Comparison of ENCODE assay signal across 8 cellular contexts in the genomic region with DNA sequence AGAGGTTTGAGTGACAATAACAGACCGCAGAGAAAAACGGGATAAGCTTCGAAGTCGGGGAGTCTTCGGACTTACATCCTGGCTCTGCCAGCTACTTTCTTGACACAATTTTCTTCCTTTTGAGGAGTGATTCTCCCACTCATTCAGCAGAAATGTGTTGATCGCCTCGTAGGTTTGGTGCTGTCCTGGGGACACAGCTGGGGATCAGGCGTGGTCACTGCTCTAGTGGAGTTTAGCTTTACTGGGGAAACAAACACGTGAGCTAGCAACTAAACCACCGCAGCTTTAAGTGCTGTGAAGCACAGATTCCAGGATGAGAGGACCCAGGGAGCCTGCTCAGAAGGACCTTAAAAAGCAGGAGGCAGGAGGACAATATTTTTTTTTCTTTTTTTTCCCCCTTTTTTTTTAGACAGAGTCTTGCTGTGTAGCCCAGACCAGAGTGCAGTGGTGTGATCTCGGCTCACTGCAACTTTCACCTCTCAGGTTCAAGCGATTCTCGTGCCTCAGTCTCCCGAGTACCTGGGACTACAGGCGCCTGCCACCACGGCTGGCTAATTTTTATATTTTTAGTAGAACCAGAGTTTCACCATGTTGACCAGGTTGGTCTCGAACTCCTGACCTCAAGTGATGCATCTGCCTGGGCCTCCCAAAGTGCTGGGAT.
A peak's percentile ranks its signal among the peaks of the same experiment; 100 is the strongest.
DNase-seq lines count a peak whose midpoint lies in the region; ATAC-seq and TF ChIP-seq lines count a peak whose summit lies in the region.

No MANE protein-coding gene starts in this region.

- H3K9ac ChIP-seq in DND-41 (ENCODE audit: low read depth, low read length), result peak overlapping the region; percentile 83
- H3K9ac ChIP-seq in Loucy (ENCODE audit: low read depth, low read length, poor library complexity, severe bottlenecking), result peak overlapping the region; percentile 62
- peak overlapping the region; percentile 52 for H3K9ac ChIP-seq in mucosa of stomach (ENCODE audit: low read length)

- H3K4me1 ChIP-seq in DND-41 (ENCODE audit: insufficient read depth, low read length) (peaks cover 21% of the 10 kb centered on the region), Loucy (ENCODE audit: insufficient read depth, low read length, poor library complexity, severe bottlenecking) (peaks cover 9% of the 10 kb centered on the region), mucosa of stomach (ENCODE audit: control insufficient read depth, insufficient read depth, low read length) (peaks cover 13% of the 10 kb centered on the region)

- peak; percentile 6; the same call in 1 of the 3 replicates for ATAC-seq in DND-41 (ENCODE audit: insufficient read depth, low read depth)
- no peak for ATAC-seq in HG03280 (IDR thresholded peaks at IDR 0.05; ENCODE audit: unreplicated experiment)
- ATAC-seq in HG02763 (IDR thresholded peaks at IDR 0.05; ENCODE audit: unreplicated experiment), result no peak
- ATAC-seq in HG03196 (IDR thresholded peaks at IDR 0.05; ENCODE audit: unreplicated experiment), result no peak

- H4K20me1 ChIP-seq in DND-41 (ENCODE audit: insufficient read depth, low read length) (no peaks in the 10 kb centered on the region), Loucy (ENCODE audit: insufficient read depth, low read length, poor library complexity, severe bottlenecking) (no peaks in the 10 kb centered on the region)

- H3K4me3 Mint-ChIP-seq in dendritic cell treated with granulocyte-macrophage colony-stimulating factor and Interleukin-4, amounts not matched to agents 40 ng/mL and 50 ng/mL, for 4 days, result peak overlapping the region; percentile 84

- H3K27ac Mint-ChIP-seq in dendritic cell treated with granulocyte-macrophage colony-stimulating factor and Interleukin-4, amounts not matched to agents 40 ng/mL and 50 ng/mL, for 4 days, result peak overlapping the region; percentile 98

- no peaks in the 10 kb centered on the region for H3K27me3 Mint-ChIP-seq in dendritic cell treated with granulocyte-macrophage colony-stimulating factor and Interleukin-4, amounts not matched to agents 40 ng/mL and 50 ng/mL, for 4 days

- no peaks in the 10 kb centered on the region for H3K9me3 Mint-ChIP-seq in dendritic cell treated with granulocyte-macrophage colony-stimulating factor and Interleukin-4, amounts not matched to agents 40 ng/mL and 50 ng/mL, for 4 days

- peaks cover 77% of the 10 kb centered on the region for H3K4me1 Mint-ChIP-seq in dendritic cell treated with granulocyte-macrophage colony-stimulating factor and Interleukin-4, amounts not matched to agents 40 ng/mL and 50 ng/mL, for 4 days (ENCODE audit: low read depth)

- TF ChIP-seq CTCF in DND-41 (IDR thresholded peaks at IDR 0.05; ENCODE audit: borderline replicate concordance, extremely low read depth, low read length, poor library complexity, severe bottlenecking) (no peak), Loucy (conservative IDR thresholded peaks at IDR 0.05; ENCODE audit: low read length) (no peak)

- no peaks in the 10 kb centered on the region for H3K27me3 ChIP-seq in DND-41 (ENCODE audit: insufficient read depth, low read length, poor library complexity)
- no peaks in the 10 kb centered on the region for H3K27me3 ChIP-seq in Loucy (ENCODE audit: insufficient read depth, low read length, poor library complexity, severe bottlenecking)
- H3K27me3 ChIP-seq in mucosa of stomach (ENCODE audit: control insufficient read depth, insufficient read depth, low read length), result no peaks in the 10 kb centered on the region

- H3K36me3 ChIP-seq in DND-41 (ENCODE audit: insufficient read depth, low read length), result peaks cover 28% of the 10 kb centered on the region; the same call in 1 of the 2 replicates
- H3K36me3 ChIP-seq in Loucy (ENCODE audit: insufficient read depth, low read length), result no peaks in the 10 kb centered on the region
- H3K36me3 ChIP-seq in mucosa of stomach (ENCODE audit: control insufficient read depth, insufficient read depth, low read length), result no peaks in the 10 kb centered on the region

- H3K36me3 Mint-ChIP-seq in dendritic cell treated with granulocyte-macrophage colony-stimulating factor and Interleukin-4, amounts not matched to agents 40 ng/mL and 50 ng/mL, for 4 days (ENCODE audit: low read depth), result peaks cover 57% of the 10 kb centered on the region

- peak overlapping the region; percentile 91 for H3K4me2 ChIP-seq in DND-41 (ENCODE audit: insufficient read depth, low read length)
- H3K4me2 ChIP-seq in Loucy (ENCODE audit: low read depth, low read length, poor library complexity, severe bottlenecking), result peak overlapping the region; percentile 85

- H3K9me3 ChIP-seq in DND-41 (ENCODE audit: insufficient read depth, low read length, severe bottlenecking) (no peaks in the 10 kb centered on the region), Loucy (ENCODE audit: insufficient read depth, low read depth, low read length) (no peaks in the 10 kb centered on the region), mucosa of stomach (ENCODE audit: control insufficient read depth, low read length) (no peaks in the 10 kb centered on the region)

- intact Hi-C loops in dendritic cell treated with granulocyte-macrophage colony-stimulating factor and Interleukin-4, amounts not matched to agents 40 ng/mL and 50 ng/mL, for 4 days (cut with micrococcal nuclease), result loop anchor here (2.0 to 5.0 kb wide), 2 partner anchors 63 to 136 kb away; no protein-coding TSS in a partner anchor

- no peak for DNase-seq in DND-41
- DNase-seq in NK-92 treated with Interleukin-12 subunit alpha and Interleukin-12 subunit beta, amount 100 ng/mL, for 24 hours (lab: John Stamatoyannopoulos, UW), result no peak

- H3K9me2 ChIP-seq in Loucy (replicated peaks; ENCODE audit: low read depth, low read length), result no peaks in the 10 kb centered on the region

- H3K79me2 ChIP-seq in DND-41 (ENCODE audit: insufficient read depth, low read length) (peaks cover 8% of the 10 kb centered on the region), Loucy (ENCODE audit: insufficient read depth, low read length) (no peaks in the 10 kb centered on the region)

- H2AFZ ChIP-seq in DND-41 (ENCODE audit: low read depth, low read length) (peak overlapping the region; percentile 86), Loucy (ENCODE audit: low read length) (peak overlapping the region; percentile 55; the same call in 1 of the 2 replicates)

- H3K4me3 ChIP-seq in DND-41 (ENCODE audit: low read depth in 1 of 2, low read length in 2 of 2), result peak overlapping the region; percentile 51 to 69
- peak overlapping the region; percentile 76 for H3K4me3 ChIP-seq in Loucy (ENCODE audit: low read length, poor library complexity, severe bottlenecking)
- no peak overlapping the region for H3K4me3 ChIP-seq in mucosa of stomach (ENCODE audit: low read length)

- H3K27ac ChIP-seq in DND-41 (ENCODE audit: low read length), result peak overlapping the region; percentile 99

- no peaks in the 10 kb centered on the region for H3F3A ChIP-seq in Loucy (ENCODE audit: low read depth)
